ENCODE assay signal across 1 cellular context in genomic region chr10:61166065-61166464, GRCh38.
TF ChIP-seq lines count a peak whose summit lies in the region.

No MANE protein-coding gene starts in this region.

TF ChIP-seq in HCT116, 20 proteins besides CTCF, POLR2A, EP300 and RAD21 (continued from another document):
- no peak for TF ChIP-seq CBX3 (IDR thresholded peaks at IDR 0.05; ENCODE audit: low read depth)
